In the genomic region with DNA sequence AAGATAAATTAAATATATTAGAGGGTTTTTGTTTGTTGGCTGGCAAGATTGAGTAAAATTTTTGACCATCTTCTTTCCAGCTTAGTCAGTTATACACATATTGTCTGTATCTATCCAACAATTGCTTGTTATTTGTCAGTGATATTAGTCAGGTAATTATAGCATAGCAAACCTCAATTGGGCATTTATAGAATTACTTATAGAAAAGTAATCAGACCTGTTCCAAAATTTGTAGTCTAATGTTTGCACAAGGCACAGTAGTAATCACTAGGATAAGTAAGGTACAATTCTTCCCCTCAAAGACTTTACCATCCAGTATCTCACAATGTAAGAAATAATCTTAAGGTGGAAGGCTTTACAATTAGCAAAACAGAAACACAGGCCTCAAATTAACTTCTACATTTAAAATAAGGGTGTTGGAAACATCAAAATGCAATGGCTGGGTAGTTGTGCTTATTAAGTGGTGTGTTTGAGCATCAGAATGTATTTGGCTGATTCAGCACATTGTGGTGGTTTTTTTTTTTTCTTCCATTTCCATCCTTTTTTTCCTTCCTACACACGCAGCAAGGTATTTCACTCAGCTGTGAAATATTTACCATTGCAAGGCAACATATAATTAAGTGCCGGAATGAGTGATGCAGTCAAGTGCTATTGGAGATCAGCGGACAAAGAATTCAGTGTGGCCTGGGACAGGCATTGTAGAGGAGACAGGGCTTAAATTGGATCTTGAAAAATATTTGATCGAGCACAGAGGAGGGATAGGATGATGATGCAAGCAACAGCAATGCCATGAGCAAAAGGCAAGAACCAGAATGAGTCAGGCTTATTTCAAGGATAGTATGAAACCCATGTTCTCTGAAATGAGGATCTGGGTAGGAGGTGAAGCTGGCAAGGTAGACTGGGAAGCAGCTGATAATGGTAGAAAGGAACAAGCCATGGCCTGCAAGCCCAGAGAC, we compare ENCODE assay signal across 11 cellular contexts.
A peak's percentile ranks its signal among the peaks of the same experiment; 100 is the strongest.
DNase-seq lines count a peak whose midpoint lies in the region; ATAC-seq, FAIRE-seq and TF ChIP-seq lines count a peak whose summit lies in the region.
"Had no signal": no experiment of that assay in that cellular context is flagged by ENCODE, and none has a peak within 500 bp of the region (broad histone marks: within the 10 kb centered on the region; RNA-seq: fewer than 3 reads in every experiment).

No MANE protein-coding gene starts in this region.

- H3K23ac ChIP-seq in IMR-90 (ENCODE audit: low read depth, low read length) (peak overlapping the region; percentile 89), mesenchymal stem cell (ENCODE audit: low read length in 2 of 2) (no peak overlapping the region)

- H3K4me3 ChIP-seq in AG04449 (ENCODE audit: low read depth, low read length) = no peak overlapping the region
- no peak overlapping the region for H3K4me3 ChIP-seq in IMR-90 (ENCODE audit: insufficient read depth, low read depth, low read length)
- no peak overlapping the region for H3K4me3 ChIP-seq in bronchial epithelial cell (ENCODE audit: low read depth, low read length)
- no peak overlapping the region for H3K4me3 ChIP-seq in mesenchymal stem cell (ENCODE audit: insufficient read depth in 1 of 2, low read depth in 1 of 2, low read length in 2 of 2)
- no peak overlapping the region for H3K4me3 ChIP-seq in upper lobe of left lung

- no peak for TF ChIP-seq CTCF in AG04449 (IDR thresholded peaks at IDR 0.05; ENCODE audit: insufficient read depth, low read length, missing control alignments)
- TF ChIP-seq CTCF in IMR-90 (conservative IDR thresholded peaks at IDR 0.05; ENCODE audit: low read depth, low read length) = no peak
- no peak for TF ChIP-seq CTCF in bronchial epithelial cell (IDR thresholded peaks at IDR 0.05; ENCODE audit: insufficient read depth, low read length, severe bottlenecking)
- TF ChIP-seq CTCF in upper lobe of left lung (IDR thresholded peaks at IDR 0.05) = no peak

- no TSS peak for BruUV-seq in IMR-90 (replicated peaks; lab: Mats Ljungman, UMichigan)

- peak overlapping the region in 1 of 2 experiments; percentile 69 for H2BK12ac ChIP-seq in mesenchymal stem cell (ENCODE audit: low read length in 2 of 2)

- H3K14ac ChIP-seq in IMR-90 (replicated peaks; ENCODE audit: low read depth, low read length) = peak overlapping the region; percentile 92
- peak overlapping the region in 1 of 2 experiments; percentile 60 for H3K14ac ChIP-seq in mesenchymal stem cell (ENCODE audit: low read length in 2 of 2)

- TF ChIP-seq RAD21 in IMR-90 (IDR thresholded peaks at IDR 0.05; ENCODE audit: low read length) = no peak

- dilution Hi-C loops in IMR-90 (cut with HindIII; ENCODE audit: low sequenced_read_pairs, unreplicated experiment) = no loop called here

- H3K4me1 ChIP-seq in IMR-90 (ENCODE audit: control insufficient read depth, insufficient read depth, low read length) (peaks cover 12% of the 10 kb centered on the region), mesenchymal stem cell (ENCODE audit: control insufficient read depth, insufficient read depth, low read depth, low read length) (peaks cover 3% of the 10 kb centered on the region), upper lobe of left lung (no peaks in the 10 kb centered on the region)

- TF ChIP-seq POLR2A in IMR-90 (IDR thresholded peaks at IDR 0.05; ENCODE audit: low read depth, low read length) = no peak; the same call in 1 of the 2 replicates
- TF ChIP-seq POLR2A in upper lobe of left lung (IDR thresholded peaks at IDR 0.05) = no peak

- H2BK20ac ChIP-seq in IMR-90 (ENCODE audit: low read depth, low read length) = peak overlapping the region; percentile 93

- peak overlapping the region; percentile 67 for H2AFZ ChIP-seq in IMR-90 (replicated peaks; ENCODE audit: low read length, poor library complexity)
- no peak overlapping the region for H2AFZ ChIP-seq in mesenchymal stem cell (ENCODE audit: low read depth, low read length)

- no peaks in the 10 kb centered on the region for H3K36me3 ChIP-seq in IMR-90 (ENCODE audit: control insufficient read depth, insufficient read depth, low read length)
- H3K36me3 ChIP-seq in bronchial epithelial cell (ENCODE audit: control insufficient read depth, insufficient read depth, low read length) = no peaks in the 10 kb centered on the region
- H3K36me3 ChIP-seq in mesenchymal stem cell (ENCODE audit: control insufficient read depth in 1 of 2, insufficient read depth in 2 of 2, low read depth in 1 of 2, low read length in 2 of 2) = no peaks in the 10 kb centered on the region
- H3K36me3 ChIP-seq in upper lobe of left lung = no peaks in the 10 kb centered on the region

- CTCF ChIA-PET in AG04449 (lab: Yijun Ruan, JAX) = interaction anchor here (1.5 kb wide), 1 partner anchor 37 kb away, joined by 7 read pairs; no protein-coding TSS in a partner anchor
- CTCF ChIA-PET in IMR-90 (lab: Yijun Ruan, JAX) = interaction anchor here (0.6 kb wide), 1 partner anchor 38 kb away, joined by 6 read pairs; no protein-coding TSS in a partner anchor

- peak; percentile 100 for FAIRE-seq in bronchial epithelial cell (lab: Jason Lieb, UNC)

- intact Hi-C loops in IMR-90 (cut with micrococcal nuclease) = no loop called here

- DNase-seq in AG04449 (ENCODE audit: low read depth, low spot score) (peak; percentile 95), IMR-90 (peak; percentile 90), bronchial epithelial cell (ENCODE audit: low read depth) (peak; percentile 98), mesenchymal stem cell (peak; percentile 59), upper lobe of left lung (no peak), SKM-1 (lab: John Stamatoyannopoulos, UW; ENCODE audit: unreplicated experiment) (no peak)
- DNase-seq in activated CD4-positive, alpha-beta T cell treated with anti-CD3 and anti-CD28 coated beads, Interleukin-2, amount 50 U/mL, for 1 hour = no peak
- DNase-seq: activated CD8-positive, alpha-beta memory T cell treated with anti-CD3 and anti-CD28 coated beads, Interleukin-2, amount 50 U/mL, for 4 hours; naive thymus-derived CD8-positive, alpha-beta T cell had no signal

- H3K79me1 ChIP-seq in IMR-90 (ENCODE audit: low read depth in 1 of 2, low read length in 2 of 2) = no peaks in the 10 kb centered on the region
- H3K79me1 ChIP-seq in mesenchymal stem cell (replicated peaks; ENCODE audit: low read length, poor library complexity, severe bottlenecking) = no peaks in the 10 kb centered on the region

- POLR2A ChIA-PET in AG04449 (lab: Yijun Ruan, JAX) (interaction anchor here (1.0 to 1.3 kb wide), 2 partner anchors 29 to 34 kb away, joined by 3 to 6 read pairs; no protein-coding TSS in a partner anchor), IMR-90 (lab: Charles Lee; ENCODE audit: unreplicated experiment) (no interaction called here)

- H2AK5ac ChIP-seq in IMR-90 (ENCODE audit: low read depth, low read length) (peak overlapping the region; percentile 89; the same call in 1 of the 2 replicates), mesenchymal stem cell (ENCODE audit: low read length, severe bottlenecking) (no peak overlapping the region)

- peak overlapping the region; percentile 97 for H3K18ac ChIP-seq in IMR-90 (ENCODE audit: low read depth, low read length)
- no peak overlapping the region for H3K18ac ChIP-seq in mesenchymal stem cell (ENCODE audit: low read depth in 1 of 2, low read length in 2 of 2)

- H3K56ac ChIP-seq in IMR-90 (ENCODE audit: extremely low read depth, insufficient read depth, low read length) = peak overlapping the region; percentile 37; the same call in 1 of the 2 replicates

- H4K20me1 ChIP-seq in IMR-90 (ENCODE audit: insufficient read depth, low read length) = no peaks in the 10 kb centered on the region

- ATAC-seq in IMR-90 (ENCODE audit: low read depth) (peak; percentile 32; the same call in 1 of the 2 replicates), upper lobe of left lung (ENCODE audit: low FRiP score in 2 of 2) (no peak), HG03280 (IDR thresholded peaks at IDR 0.05; ENCODE audit: unreplicated experiment) (no peak)
- ATAC-seq: naive thymus-derived CD8-positive, alpha-beta T cell had no signal

- H2BK5ac ChIP-seq in IMR-90 (ENCODE audit: low read depth, low read length, poor library complexity, severe bottlenecking) (peak overlapping the region; percentile 97), mesenchymal stem cell (ENCODE audit: low read depth, low read length, poor library complexity, severe bottlenecking) (no peak overlapping the region)

- TF ChIP-seq EP300 in upper lobe of left lung (IDR thresholded peaks at IDR 0.05) = no peak

- H3K9me1 ChIP-seq in IMR-90 (ENCODE audit: insufficient read depth, low read length) = peaks cover 5% of the 10 kb centered on the region; the same call in 1 of the 2 replicates

- H3K9ac ChIP-seq in IMR-90 (ENCODE audit: low read depth, low read length) (no peak overlapping the region), mesenchymal stem cell (ENCODE audit: low read length) (peak overlapping the region; percentile 7)

- H3K4me2 ChIP-seq in IMR-90 (ENCODE audit: low read depth, low read length) = peak overlapping the region; percentile 53; the same call in 1 of the 2 replicates
- no peak overlapping the region for H3K4me2 ChIP-seq in mesenchymal stem cell (ENCODE audit: low read length, poor library complexity, severe bottlenecking)

- 71% methylated on average over 3 of the region's 4 CpGs; no CpG with 5 or more reads in 1 of the 2 experiments for WGBS in IMR-90 (ENCODE audit: extremely low coverage in 2 of 2, insufficient read length in 1 of 2), 2 experiments
- WGBS in mesenchymal stem cell = 86% methylated on average over 3 of the region's 4 CpGs
- 77 to 81% methylated on average over 4 of the region's 4 CpGs for WGBS in upper lobe of left lung, 2 donors

- peak overlapping the region; percentile 93 for H4K5ac ChIP-seq in IMR-90 (ENCODE audit: low read depth, low read length)

- peak overlapping the region; percentile 92 for H3K4ac ChIP-seq in IMR-90 (ENCODE audit: low read depth, low read length)
- no peak overlapping the region for H3K4ac ChIP-seq in mesenchymal stem cell (ENCODE audit: low read depth in 1 of 2, low read length in 2 of 2)

- H3K27ac ChIP-seq in IMR-90 (ENCODE audit: insufficient read depth, low read length) (peak overlapping the region; percentile 96), mesenchymal stem cell (ENCODE audit: low read length, poor library complexity, severe bottlenecking) (peak overlapping the region; percentile 72), upper lobe of left lung (peak overlapping the region in 1 of 4 donors; percentile 20)
- H3K27ac ChIP-seq: HL-60 had no signal

- H4K91ac ChIP-seq in IMR-90 (ENCODE audit: insufficient read depth, low read depth, low read length) (peak overlapping the region; percentile 96), mesenchymal stem cell (ENCODE audit: low read length) (no peak overlapping the region)

- no peaks in the 10 kb centered on the region for H3K27me3 ChIP-seq in IMR-90 (ENCODE audit: control insufficient read depth, insufficient read depth, low read length)
- H3K27me3 ChIP-seq in bronchial epithelial cell (ENCODE audit: control insufficient read depth, insufficient read depth, low read length) = no peaks in the 10 kb centered on the region
- no peaks in the 10 kb centered on the region for H3K27me3 ChIP-seq in mesenchymal stem cell (ENCODE audit: control insufficient read depth in 1 of 2, insufficient read depth in 1 of 2, low read length in 2 of 2)
- H3K27me3 ChIP-seq in upper lobe of left lung = no peaks in the 10 kb centered on the region

- no peaks in the 10 kb centered on the region for H3K9me3 ChIP-seq in IMR-90 (ENCODE audit: control insufficient read depth, insufficient read depth, low read length)
- no peaks in the 10 kb centered on the region for H3K9me3 ChIP-seq in mesenchymal stem cell (ENCODE audit: control insufficient read depth, low read length)
- H3K9me3 ChIP-seq in upper lobe of left lung = no peaks in the 10 kb centered on the region

- H4K8ac ChIP-seq in IMR-90 (ENCODE audit: low read depth in 2 of 2, low read length in 2 of 2) (peak overlapping the region; percentile 69 to 88), mesenchymal stem cell (ENCODE audit: low read length) (no peak overlapping the region)

- in situ Hi-C loops in IMR-90 (cut with MboI; ENCODE audit: low sequenced_read_pairs) = no loop called here

- H2AK9ac ChIP-seq in IMR-90 (replicated peaks; ENCODE audit: low read depth, low read length, poor library complexity) = no peak overlapping the region

- H2BK120ac ChIP-seq in IMR-90 (ENCODE audit: low read depth, low read length) = peak overlapping the region; percentile 95
- H2BK120ac ChIP-seq in mesenchymal stem cell (ENCODE audit: low read depth, low read length) = no peak overlapping the region

- H2BK15ac ChIP-seq in IMR-90 (ENCODE audit: low read depth, low read length) (peak overlapping the region; percentile 97; the same call in 2 of the 3 replicates), mesenchymal stem cell (ENCODE audit: low read depth, poor library complexity, severe bottlenecking) (no peak overlapping the region)

Comparison
In these comparisons a context has a peak if more than half of its experiments do, and no peak if none do; other contexts are left out.
1. DNase-seq: peak in AG04449 (single experiment), IMR-90 (single experiment), bronchial epithelial cell (single experiment) and mesenchymal stem cell (single experiment); none in upper lobe of left lung (0 of 2), SKM-1 (single experiment) and activated CD4-positive, alpha-beta T cell treated with anti-CD3 and anti-CD28 coated beads, Interleukin-2, amount 50 U/mL, for 1 hour (single experiment).